Comparison of ENCODE assay signal across 1 cellular context in the genomic region with DNA sequence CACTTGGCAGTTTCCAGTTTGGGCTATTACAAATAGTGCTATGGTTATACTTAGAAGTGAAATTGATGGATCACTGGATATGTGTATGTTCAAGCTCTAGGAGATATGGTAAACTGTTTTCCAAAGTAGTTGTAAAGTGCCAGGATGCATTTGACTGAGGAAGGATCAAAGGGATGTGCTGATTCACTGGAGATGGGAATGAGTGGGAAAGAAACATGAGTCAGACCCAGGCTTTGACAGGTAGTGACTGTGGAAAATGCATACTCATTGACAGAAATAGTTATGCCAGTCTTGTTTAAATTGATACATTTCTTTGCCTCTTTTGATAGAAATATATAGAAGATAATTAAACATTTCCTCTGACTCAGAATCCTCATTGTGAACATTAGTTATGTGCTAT.
TF ChIP-seq lines count a peak whose summit lies in the region.

No MANE protein-coding gene starts in this region.

TF ChIP-seq in HCT116, 20 proteins besides CTCF, POLR2A, EP300 and RAD21 (continued from another document):
- TF ChIP-seq ZFX (IDR thresholded peaks at IDR 0.05) (no peak), SRF (IDR thresholded peaks at IDR 0.05; ENCODE audit: low read depth) (0 out of 2 replicates have a peak, but pooled peaks have one; percentile 20), CBX3 (IDR thresholded peaks at IDR 0.05; ENCODE audit: low read depth) (0 out of 2 replicates have a peak, but pooled peaks have one; percentile 30), TCF7L2 (IDR thresholded peaks at IDR 0.05; ENCODE audit: borderline replicate concordance, extremely low read depth, insufficient read depth, insufficient read length) (peak; percentile 88)
- TF ChIP-seq, protein P1, sequence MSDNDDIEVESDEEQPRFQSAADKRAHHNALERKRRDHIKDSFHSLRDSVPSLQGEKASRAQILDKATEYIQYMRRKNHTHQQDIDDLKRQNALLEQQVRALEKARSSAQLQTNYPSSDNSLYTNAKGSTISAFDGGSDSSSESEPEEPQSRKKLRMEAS (IDR thresholded peaks at IDR 0.05): no peak
TF ChIP-seq in HCT116: peak in this region for 6.
